ENCODE assay signal across 7 cellular contexts in genomic region chr7:87759511-87759910, GRCh38.
"Had no signal": no experiment of that assay in that cellular context is flagged by ENCODE, and none has a peak within 500 bp of the region (broad histone marks: within the 10 kb centered on the region; RNA-seq: fewer than 3 reads in every experiment).

No MANE protein-coding gene starts in this region.

- FAIRE-seq: GM12878, GM12891, GM12892, GM18507, GM19239 had no signal

- H3K4me3 ChIP-seq: GM12878 had no signal

- DNase-seq: GDM1, GF-D8 had no signal
